ENCODE assay signal across 16 cellular contexts in the genomic region with DNA sequence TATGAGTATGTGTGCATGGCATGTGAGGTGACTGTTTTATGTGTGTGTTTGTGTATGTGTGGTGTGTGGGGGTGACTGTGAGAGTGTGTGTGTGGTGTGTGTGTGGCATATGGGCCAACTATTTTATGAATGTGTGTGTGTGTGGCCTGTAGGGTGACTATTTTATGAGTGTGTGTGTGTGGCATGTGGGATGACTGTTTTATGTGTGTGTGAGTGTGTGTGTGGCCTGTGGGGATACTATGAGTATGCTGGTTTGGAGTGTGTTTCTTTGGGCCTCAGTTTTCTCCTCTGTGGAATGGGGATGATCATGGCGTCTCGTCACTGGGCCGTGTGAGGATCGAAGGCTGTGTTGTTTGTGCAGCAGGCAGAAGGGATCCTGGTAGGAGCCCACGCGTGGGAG.
DNase-seq lines count a peak whose midpoint lies in the region; ATAC-seq and TF ChIP-seq lines count a peak whose summit lies in the region.
"Had no signal": no experiment of that assay in that cellular context is flagged by ENCODE, and none has a peak within 500 bp of the region (broad histone marks: within the 10 kb centered on the region; RNA-seq: fewer than 3 reads in every experiment).

No MANE protein-coding gene starts in this region.

- intact Hi-C loops in Right ventricle myocardium inferior (cut with DNase I): no loop called here

- DNase-seq in stimulated activated CD4-positive, alpha-beta T cell treated with anti-CD3 and anti-CD28 coated beads, Interleukin-1b, Interleukin-23, amount 100 ng/mL, for 48 hours: peak; percentile 29
- DNase-seq in stimulated activated CD4-positive, alpha-beta T cell treated with anti-CD3 and anti-CD28 coated beads, Interleukin-4, amount 100 ng/mL, for 1 hour: no peak
- DNase-seq in RWPE1 (ENCODE audit: low spot score) (no peak), fibroblast of mammary gland (ENCODE audit: low read depth) (peak; percentile 47), T-helper 9 cell (no peak), NK-92 (lab: John Stamatoyannopoulos, UW; ENCODE audit: unreplicated experiment) (no peak), Right ventricle myocardium inferior (ENCODE audit: missing footprints) (no peak)
- DNase-seq: activated CD4-positive, CD25-positive, alpha-beta regulatory T cell treated with anti-CD3 and anti-CD28 coated beads, Interleukin-2, amount 50 U/mL, for 72 hours; cerebellar nuclear complex; endodermal cell; naive thymus-derived CD4-positive, alpha-beta T cell; NCI-H187; NCI-H345; SIG-M5 had no signal

- 0 out of 2 replicates have a peak overlapping the region, but pooled peaks have one; percentile 8 for H3K27ac ChIP-seq in RWPE1

- H3K4me3 ChIP-seq in fibroblast of mammary gland (ENCODE audit: control insufficient read depth, low read depth, low read length): no peak overlapping the region
- H3K4me3 ChIP-seq: lung had no signal

- CTCF ChIA-PET in RWPE1 (lab: Yijun Ruan, JAX): no interaction called here

- no peak for ATAC-seq in HG03135 (IDR thresholded peaks at IDR 0.05; ENCODE audit: unreplicated experiment)
- ATAC-seq in Right ventricle myocardium inferior: no peak

- POLR2A ChIA-PET in RWPE1 (lab: Yijun Ruan, JAX; ENCODE audit: low non-redundant PET): no interaction called here

- TF ChIP-seq CTCF in RWPE1 (conservative IDR thresholded peaks at IDR 0.05; ENCODE audit: low read depth) (no peak), fibroblast of mammary gland (conservative IDR thresholded peaks at IDR 0.05; ENCODE audit: control insufficient read depth, insufficient read depth, low read depth, low read length) (no peak)

Comparison
In these comparisons a context has a peak if more than half of its experiments do, and no peak if none do; other contexts are left out.
1. DNase-seq: peak in stimulated activated CD4-positive, alpha-beta T cell treated with anti-CD3 and anti-CD28 coated beads, Interleukin-1b, Interleukin-23, amount 100 ng/mL, for 48 hours (single experiment) and fibroblast of mammary gland (single experiment); none in stimulated activated CD4-positive, alpha-beta T cell treated with anti-CD3 and anti-CD28 coated beads, Interleukin-4, amount 100 ng/mL, for 1 hour (single experiment), RWPE1 (single experiment), T-helper 9 cell (single experiment), NK-92 (single experiment) and Right ventricle myocardium inferior (single experiment).